ENCODE assay signal across 14 cellular contexts in genomic region chr3:126530171-126531050, GRCh38. TPM values are rescaled to one million over a fixed set of nuclear protein-coding genes. Genes with fewer than 3 reads are reported as not detected.
DNase-seq lines count a peak whose midpoint lies in the region; ATAC-seq, FAIRE-seq and TF ChIP-seq lines count a peak whose summit lies in the region.
"Had no signal": no experiment of that assay in that cellular context is flagged by ENCODE, and none has a peak within 500 bp of the region (broad histone marks: within the 10 kb centered on the region; RNA-seq: fewer than 3 reads in every experiment).

No MANE protein-coding gene starts in this region.

- no peaks in the 10 kb centered on the region for H3F3A ChIP-seq in GM23338 (replicated peaks; ENCODE audit: low read depth)

- H3K4me3 Mint-ChIP-seq in GM23338, result no peak overlapping the region
- H3K4me3 Mint-ChIP-seq in stimulated activated memory B cell treated with anti-CD40 and anti-IgM and Interleukin-4, amounts not matched to agents 10 μg/mL and 1 μg/mL and 100 μg/mL, for 72 hours, result no peak overlapping the region
- H3K4me3 Mint-ChIP-seq: activated T-cell treated with anti-CD3 and anti-CD28 coated beads, Interleukin-2, amount 50 U/mL, for 24 hours; central memory CD8-positive, alpha-beta T cell; T-helper 17 cell had no signal

- no peak overlapping the region for H3K27ac Mint-ChIP-seq in GM23338
- no peak overlapping the region for H3K27ac Mint-ChIP-seq in stimulated activated memory B cell treated with anti-CD40 and anti-IgM and Interleukin-4, amounts not matched to agents 10 μg/mL and 1 μg/mL and 100 μg/mL, for 72 hours
- H3K27ac Mint-ChIP-seq: activated T-cell treated with anti-CD3 and anti-CD28 coated beads, Interleukin-2, amount 50 U/mL, for 24 hours; T-helper 17 cell had no signal

- no peaks in the 10 kb centered on the region for H3K9me2 ChIP-seq in GM23338 (ENCODE audit: insufficient read depth)

- no peaks in the 10 kb centered on the region for H3K4me1 ChIP-seq in GM23338 (ENCODE audit: insufficient read depth)
- H3K4me1 ChIP-seq in right atrium auricular region, result peaks cover 0 to 23% of the 10 kb centered on the region in 2 donors

- peak; percentile 42 for ATAC-seq in GM23338
- ATAC-seq in stimulated activated memory B cell treated with anti-CD40 and anti-IgM and Interleukin-4, amounts not matched to agents 10 μg/mL and 1 μg/mL and 100 μg/mL, for 72 hours, result peak; percentile 38
- no peak for ATAC-seq in HG02973 (IDR thresholded peaks at IDR 0.05; ENCODE audit: unreplicated experiment)
- ATAC-seq: T-helper 17 cell had no signal

- H2AFZ ChIP-seq in GM23338, result no peak overlapping the region

- no peaks in the 10 kb centered on the region for H3K9me3 Mint-ChIP-seq in GM23338
- H3K9me3 Mint-ChIP-seq in stimulated activated memory B cell treated with anti-CD40 and anti-IgM and Interleukin-4, amounts not matched to agents 10 μg/mL and 1 μg/mL and 100 μg/mL, for 72 hours, result no peaks in the 10 kb centered on the region
- H3K9me3 Mint-ChIP-seq: activated T-cell treated with anti-CD3 and anti-CD28 coated beads, Interleukin-2, amount 50 U/mL, for 24 hours; central memory CD8-positive, alpha-beta T cell had no signal

- H3K4me2 ChIP-seq in GM23338, result no peak overlapping the region

- H3K27me3 Mint-ChIP-seq in GM23338 (ENCODE audit: insufficient read depth, low read depth, poor library complexity), result peaks cover 4% of the 10 kb centered on the region
- H3K27me3 Mint-ChIP-seq in stimulated activated memory B cell treated with anti-CD40 and anti-IgM and Interleukin-4, amounts not matched to agents 10 μg/mL and 1 μg/mL and 100 μg/mL, for 72 hours, result peaks cover 34% of the 10 kb centered on the region

- H3K27ac ChIP-seq in GM23338 (ENCODE audit: low read depth) (no peak overlapping the region), right atrium auricular region (peak overlapping the region; percentile 13 to 32)

- DNase-seq in GM23338 (ENCODE audit: low spot score) (no peak), SIG-M5 (lab: John Stamatoyannopoulos, UW) (peak; percentile 69), right atrium auricular region (ENCODE audit: low spot score) (no peak), islet precursor cell (no peak), D721Med (ENCODE audit: insufficient read length, low spot score) (no peak), putamen (ENCODE audit: low spot score) (no peak)
- DNase-seq: activated T-cell treated with anti-CD3 and anti-CD28 coated beads, Interleukin-2, amount 50 U/mL, for 24 hours; DND-41; stimulated activated CD4-positive, alpha-beta T cell treated with anti-CD3 and anti-CD28 coated beads, Interleukin-15, amount 100 ng/mL, for 24 hours; T-helper 17 cell had no signal

- no peaks in the 10 kb centered on the region for H3K9me3 ChIP-seq in right atrium auricular region

- H3K36me3 ChIP-seq in GM23338 (ENCODE audit: insufficient read depth) (no peaks in the 10 kb centered on the region), right atrium auricular region (no peaks in the 10 kb centered on the region)

- no peaks in the 10 kb centered on the region for H3K79me2 ChIP-seq in GM23338 (replicated peaks; ENCODE audit: insufficient read depth)

- peak; percentile 28 to 63; a peak in 3 of 4 replicates for TF ChIP-seq CTCF in GM23338 (conservative IDR thresholded peaks at IDR 0.05; ENCODE audit: low read depth in 2 of 2)
- no peak for TF ChIP-seq CTCF in right atrium auricular region (IDR thresholded peaks at IDR 0.05)
- no peak for TF ChIP-seq CTCF in D721Med (IDR thresholded peaks at IDR 0.05; ENCODE audit: insufficient read depth, missing control alignments)

- no peak for FAIRE-seq in D721Med (lab: Jason Lieb, UNC)

- no peaks in the 10 kb centered on the region for H3K27me3 ChIP-seq in GM23338 (ENCODE audit: insufficient read depth)
- H3K27me3 ChIP-seq in right atrium auricular region, result no peaks in the 10 kb centered on the region

- peaks cover 3% of the 10 kb centered on the region; the same call in 2 of the 3 replicates for H3K4me1 Mint-ChIP-seq in GM23338
- no peaks in the 10 kb centered on the region for H3K4me1 Mint-ChIP-seq in stimulated activated memory B cell treated with anti-CD40 and anti-IgM and Interleukin-4, amounts not matched to agents 10 μg/mL and 1 μg/mL and 100 μg/mL, for 72 hours
- H3K4me1 Mint-ChIP-seq: central memory CD8-positive, alpha-beta T cell; T-helper 17 cell had no signal

- no peaks in the 10 kb centered on the region for H3K36me3 Mint-ChIP-seq in GM23338 (ENCODE audit: low read depth)
- no peaks in the 10 kb centered on the region for H3K36me3 Mint-ChIP-seq in stimulated activated memory B cell treated with anti-CD40 and anti-IgM and Interleukin-4, amounts not matched to agents 10 μg/mL and 1 μg/mL and 100 μg/mL, for 72 hours

- H3K4me3 ChIP-seq in GM23338 (no peak overlapping the region), right atrium auricular region (no peak overlapping the region)

- H4K20me1 ChIP-seq in GM23338 (replicated peaks; ENCODE audit: insufficient read depth), result no peaks in the 10 kb centered on the region

TF ChIP-seq in GM23338, 12 proteins besides CTCF, POLR2A, EP300 and RAD21:
- TF ChIP-seq, protein P1, sequence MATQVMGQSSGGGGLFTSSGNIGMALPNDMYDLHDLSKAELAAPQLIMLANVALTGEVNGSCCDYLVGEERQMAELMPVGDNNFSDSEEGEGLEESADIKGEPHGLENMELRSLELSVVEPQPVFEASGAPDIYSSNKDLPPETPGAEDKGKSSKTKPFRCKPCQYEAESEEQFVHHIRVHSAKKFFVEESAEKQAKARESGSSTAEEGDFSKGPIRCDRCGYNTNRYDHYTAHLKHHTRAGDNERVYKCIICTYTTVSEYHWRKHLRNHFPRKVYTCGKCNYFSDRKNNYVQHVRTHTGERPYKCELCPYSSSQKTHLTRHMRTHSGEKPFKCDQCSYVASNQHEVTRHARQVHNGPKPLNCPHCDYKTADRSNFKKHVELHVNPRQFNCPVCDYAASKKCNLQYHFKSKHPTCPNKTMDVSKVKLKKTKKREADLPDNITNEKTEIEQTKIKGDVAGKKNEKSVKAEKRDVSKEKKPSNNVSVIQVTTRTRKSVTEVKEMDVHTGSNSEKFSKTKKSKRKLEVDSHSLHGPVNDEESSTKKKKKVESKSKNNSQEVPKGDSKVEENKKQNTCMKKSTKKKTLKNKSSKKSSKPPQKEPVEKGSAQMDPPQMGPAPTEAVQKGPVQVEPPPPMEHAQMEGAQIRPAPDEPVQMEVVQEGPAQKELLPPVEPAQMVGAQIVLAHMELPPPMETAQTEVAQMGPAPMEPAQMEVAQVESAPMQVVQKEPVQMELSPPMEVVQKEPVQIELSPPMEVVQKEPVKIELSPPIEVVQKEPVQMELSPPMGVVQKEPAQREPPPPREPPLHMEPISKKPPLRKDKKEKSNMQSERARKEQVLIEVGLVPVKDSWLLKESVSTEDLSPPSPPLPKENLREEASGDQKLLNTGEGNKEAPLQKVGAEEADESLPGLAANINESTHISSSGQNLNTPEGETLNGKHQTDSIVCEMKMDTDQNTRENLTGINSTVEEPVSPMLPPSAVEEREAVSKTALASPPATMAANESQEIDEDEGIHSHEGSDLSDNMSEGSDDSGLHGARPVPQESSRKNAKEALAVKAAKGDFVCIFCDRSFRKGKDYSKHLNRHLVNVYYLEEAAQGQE (IDR thresholded peaks at IDR 0.05; ENCODE audit: unreplicated experiment), result peak; percentile 39
- no peak for TF ChIP-seq ZNF114 (CRISPR knock-in tag; IDR thresholded peaks at IDR 0.05)

RNA-seq across cellular contexts. Expression of gene CHST13, which starts 6.5 kb away (rescaled TPM):
- total RNA-seq in GM23338 (2014; rRNA removed; shearing (Covaris generic)), result 8.4 TPM in 2 replicates
- polyA plus RNA-seq in GM23338 (2016; fragmentation: Nextera tagmentation; extraction: Ambion mirVana), result 3.7 and 4.0 TPM in 2 replicates
- total RNA-seq in right atrium auricular region, result under 1 TPM in 1 of 2 donors, not detected in 1; 0.90 TPM

RNA-seq across cellular contexts. Expression of gene UROC1, which starts 12.8 kb away (rescaled TPM):
- not detected in 2 replicates for total RNA-seq in GM23338 (2014; rRNA removed; shearing (Covaris generic))
- not detected in 2 replicates for polyA plus RNA-seq in GM23338 (2016; fragmentation: Nextera tagmentation; extraction: Ambion mirVana)
- total RNA-seq in right atrium auricular region, result not detected
- total RNA-seq: subcutaneous adipose tissue, T-helper 17 cell had no signal

RNA-seq across cellular contexts. Expression of gene C3orf22, which starts 28.3 kb away (rescaled TPM):
- not detected in 2 replicates for total RNA-seq in GM23338 (2014; rRNA removed; shearing (Covaris generic))
- polyA plus RNA-seq in GM23338 (2016; fragmentation: Nextera tagmentation; extraction: Ambion mirVana), result not detected in 2 replicates
- total RNA-seq in right atrium auricular region, result not detected
- total RNA-seq: subcutaneous adipose tissue, T-helper 17 cell had no signal

RNA-seq across cellular contexts. Expression of gene ZXDC, which starts 54.7 kb away (rescaled TPM):
- total RNA-seq in GM23338 (2014; rRNA removed; shearing (Covaris generic)), result 43.5 and 45.1 TPM in 2 replicates
- 5.7 and 6.5 TPM in 2 replicates for polyA plus RNA-seq in GM23338 (2016; fragmentation: Nextera tagmentation; extraction: Ambion mirVana)
- 10 to 100 TPM; 18.9 to 25.5 TPM for total RNA-seq in right atrium auricular region

Comparison
In these comparisons a context has a peak if more than half of its experiments do, and no peak if none do; other contexts are left out.
1. CTCF ChIP-seq: peak in GM23338 (2 of 2); none in right atrium auricular region (0 of 2) and D721Med (single experiment).